19 cellular contexts compared by ENCODE assay signal in genomic region chr1:205360166-205360565, GRCh38. TPM values are rescaled to one million over a fixed set of nuclear protein-coding genes. Genes with fewer than 3 reads are reported as not detected.
DNase-seq lines count a peak whose midpoint lies in the region; ATAC-seq and TF ChIP-seq lines count a peak whose summit lies in the region.
"Had no signal": no experiment of that assay in that cellular context is flagged by ENCODE, and none has a peak within 500 bp of the region (broad histone marks: within the 10 kb centered on the region; RNA-seq: fewer than 3 reads in every experiment).

No MANE protein-coding gene starts in this region.

- H3K4me1 Mint-ChIP-seq in stimulated activated naive B cell treated with anti-CD40 and anti-IgM and Interleukin-4, amounts not matched to agents 10 μg/mL and 1 μg/mL and 100 μg/mL, for 72 hours: peaks cover 8 to 10% of the 10 kb centered on the region in 2 donors
- H3K4me1 Mint-ChIP-seq: activated CD4-positive, alpha-beta T cell treated with anti-CD3 and anti-CD28 coated beads for 36 hours; activated naive CD4-positive, alpha-beta T cell treated with anti-CD3 and anti-CD28 coated beads, Interleukin-2, amount 50 U/mL, for 24 hours had no signal

- intact Hi-C loops in colonic mucosa (cut with DNase I): no loop called here

- no peak overlapping the region for H3K4me3 Mint-ChIP-seq in stimulated activated naive B cell treated with anti-CD40 and anti-IgM and Interleukin-4, amounts not matched to agents 10 μg/mL and 1 μg/mL and 100 μg/mL, for 72 hours
- H3K4me3 Mint-ChIP-seq: activated CD4-positive, alpha-beta T cell treated with anti-CD3 and anti-CD28 coated beads for 36 hours; activated naive CD4-positive, alpha-beta T cell treated with anti-CD3 and anti-CD28 coated beads, Interleukin-2, amount 50 U/mL, for 24 hours; naive thymus-derived CD4-positive, alpha-beta T cell had no signal

- H3K9me3 Mint-ChIP-seq in stimulated activated naive B cell treated with anti-CD40 and anti-IgM and Interleukin-4, amounts not matched to agents 10 μg/mL and 1 μg/mL and 100 μg/mL, for 72 hours: no peaks in the 10 kb centered on the region
- H3K9me3 Mint-ChIP-seq: activated naive CD4-positive, alpha-beta T cell treated with anti-CD3 and anti-CD28 coated beads, Interleukin-2, amount 50 U/mL, for 24 hours; naive thymus-derived CD4-positive, alpha-beta T cell had no signal

- H3K27ac ChIP-seq in rectal smooth muscle tissue (ENCODE audit: low read depth, low read length) (peak overlapping the region; percentile 20), colonic mucosa (no peak overlapping the region)
- H3K27ac ChIP-seq: BLaER1 treated with 17β-estradiol and CSF1 and Interleukin-3, amounts not matched to agents 10 nM and 100 nM; breast epithelium had no signal

- H3K4me3 ChIP-seq in rectal smooth muscle tissue (ENCODE audit: low read length) (no peak overlapping the region), colonic mucosa (no peak overlapping the region)
- H3K4me3 ChIP-seq: BLaER1 treated with 17β-estradiol and CSF1 and Interleukin-3, amounts not matched to agents 10 nM and 100 nM; breast epithelium had no signal

- no peaks in the 10 kb centered on the region for H3K36me3 Mint-ChIP-seq in stimulated activated naive B cell treated with anti-CD40 and anti-IgM and Interleukin-4, amounts not matched to agents 10 μg/mL and 1 μg/mL and 100 μg/mL, for 72 hours
- H3K36me3 Mint-ChIP-seq: activated naive CD4-positive, alpha-beta T cell treated with anti-CD3 and anti-CD28 coated beads, Interleukin-2, amount 50 U/mL, for 24 hours; naive thymus-derived CD4-positive, alpha-beta T cell had no signal

- H3K9me3 ChIP-seq in colonic mucosa: no peaks in the 10 kb centered on the region
- H3K9me3 ChIP-seq: BLaER1 treated with 17β-estradiol and CSF1 and Interleukin-3, amounts not matched to agents 10 nM and 100 nM; breast epithelium had no signal

- no peaks in the 10 kb centered on the region for H3K36me3 ChIP-seq in rectal smooth muscle tissue (ENCODE audit: control insufficient read depth, insufficient read depth, low read length)
- no peaks in the 10 kb centered on the region for H3K36me3 ChIP-seq in colonic mucosa
- H3K36me3 ChIP-seq: BLaER1 treated with 17β-estradiol and CSF1 and Interleukin-3, amounts not matched to agents 10 nM and 100 nM; breast epithelium had no signal

- H3K9ac ChIP-seq in rectal smooth muscle tissue (ENCODE audit: low read length) (no peak overlapping the region), colonic mucosa (ENCODE audit: low read depth in 2 of 2, low read length in 2 of 2) (no peak overlapping the region)
- H3K9ac ChIP-seq: BLaER1 treated with 17β-estradiol and CSF1 and Interleukin-3, amounts not matched to agents 10 nM and 100 nM had no signal

- peak; percentile 82 for DNase-seq in NCI-H146 (lab: John Stamatoyannopoulos, UW)
- DNase-seq in SHP77 treated with DMSO at 0.1 percent for 48 hours (lab: John Stamatoyannopoulos, UW): peak; percentile 71
- DNase-seq in hippocampal formation (lab: John Stamatoyannopoulos, UW): peak; percentile 38 to 42
- no peak for DNase-seq in colonic mucosa
- DNase-seq in stimulated activated naive B cell treated with anti-CD40 and anti-IgM and Interleukin-4, amounts not matched to agents 10 μg/mL and 1 μg/mL and 100 μg/mL, for 72 hours: no peak
- DNase-seq in activated naive CD4-positive, alpha-beta T cell (lab: John Stamatoyannopoulos, UW): no peak
- DNase-seq: activated CD4-positive, alpha-beta T cell treated with anti-CD3 and anti-CD28 coated beads for 36 hours; DMS79; naive thymus-derived CD4-positive, alpha-beta T cell; stimulated activated naive CD4-positive, alpha-beta T cell treated with Interleukin-2 at 50 U/mL for 16 hours; T-helper 2 cell had no signal

- H3K27me3 ChIP-seq in rectal smooth muscle tissue (ENCODE audit: control insufficient read depth, insufficient read depth, low read length): no peaks in the 10 kb centered on the region
- no peaks in the 10 kb centered on the region for H3K27me3 ChIP-seq in colonic mucosa
- H3K27me3 ChIP-seq: BLaER1 treated with 17β-estradiol and CSF1 and Interleukin-3, amounts not matched to agents 10 nM and 100 nM; breast epithelium had no signal

- ATAC-seq in GM21447 (IDR thresholded peaks at IDR 0.05; ENCODE audit: unreplicated experiment): no peak
- no peak for ATAC-seq in stimulated activated naive B cell treated with anti-CD40 and anti-IgM and Interleukin-4, amounts not matched to agents 10 μg/mL and 1 μg/mL and 100 μg/mL, for 72 hours (replicated peaks)
- ATAC-seq: activated CD4-positive, alpha-beta T cell treated with anti-CD3 and anti-CD28 coated beads for 36 hours; naive thymus-derived CD4-positive, alpha-beta T cell; sciatic nerve had no signal

- H3K27ac Mint-ChIP-seq in stimulated activated naive B cell treated with anti-CD40 and anti-IgM and Interleukin-4, amounts not matched to agents 10 μg/mL and 1 μg/mL and 100 μg/mL, for 72 hours: no peak overlapping the region
- H3K27ac Mint-ChIP-seq: activated CD4-positive, alpha-beta T cell treated with anti-CD3 and anti-CD28 coated beads for 36 hours; activated naive CD4-positive, alpha-beta T cell treated with anti-CD3 and anti-CD28 coated beads, Interleukin-2, amount 50 U/mL, for 24 hours; naive thymus-derived CD4-positive, alpha-beta T cell had no signal

- peaks cover 6% of the 10 kb centered on the region for H3K4me1 ChIP-seq in rectal smooth muscle tissue (ENCODE audit: control insufficient read depth, insufficient read depth, low read length)
- no peaks in the 10 kb centered on the region for H3K4me1 ChIP-seq in colonic mucosa

- TF ChIP-seq CTCF in colonic mucosa (IDR thresholded peaks at IDR 0.05): no peak

- H3K27me3 Mint-ChIP-seq in stimulated activated naive B cell treated with anti-CD40 and anti-IgM and Interleukin-4, amounts not matched to agents 10 μg/mL and 1 μg/mL and 100 μg/mL, for 72 hours: peaks cover 0 to 39% of the 10 kb centered on the region in 2 donors

RNA-seq across cellular contexts. Expression of gene KLHDC8A, which starts 3.4 kb away (rescaled TPM):
- under 1 TPM; 0.44 to 0.58 TPM for total RNA-seq in colonic mucosa
- total RNA-seq: activated CD4-positive, alpha-beta T cell treated with anti-CD3 and anti-CD28 coated beads for 36 hours; breast epithelium; fibroblast of villous mesenchyme; naive thymus-derived CD4-positive, alpha-beta T cell; NCI-H460 had no signal

RNA-seq across cellular contexts. Expression of gene NUAK2, which starts 38.6 kb away (rescaled TPM):
- 10 to 100 TPM; 21.2 to 27.2 TPM for total RNA-seq in colonic mucosa

Comparison
In these comparisons a context has a peak if more than half of its experiments do, and no peak if none do; other contexts are left out.
1. DNase-seq: peak in NCI-H146 (single experiment), SHP77 treated with DMSO at 0.1 percent for 48 hours (single experiment) and hippocampal formation (2 of 2); none in colonic mucosa (single experiment), stimulated activated naive B cell treated with anti-CD40 and anti-IgM and Interleukin-4, amounts not matched to agents 10 μg/mL and 1 μg/mL and 100 μg/mL, for 72 hours (single experiment) and activated naive CD4-positive, alpha-beta T cell (0 of 4).